21 cellular contexts compared by ENCODE assay signal in genomic region chr22:49514656-49515055, GRCh38.
DNase-seq lines count a peak whose midpoint lies in the region; ATAC-seq, FAIRE-seq and TF ChIP-seq lines count a peak whose summit lies in the region.
"Had no signal": no experiment of that assay in that cellular context is flagged by ENCODE, and none has a peak within 500 bp of the region (broad histone marks: within the 10 kb centered on the region; RNA-seq: fewer than 3 reads in every experiment).

No MANE protein-coding gene starts in this region.

- H4K91ac ChIP-seq in H9 (ENCODE audit: insufficient read length, low read depth, low read length): no peak overlapping the region

- H2BK5ac ChIP-seq in H9 (ENCODE audit: insufficient read length, low read length): no peak overlapping the region

- H3K27ac ChIP-seq in H9 (ENCODE audit: insufficient read length, low read depth, low read length): no peak overlapping the region
- no peak overlapping the region for H3K27ac ChIP-seq in thyroid gland
- no peak overlapping the region for H3K27ac ChIP-seq in WERI-Rb-1
- H3K27ac ChIP-seq: breast epithelium, pancreas, right lobe of liver, tibial artery had no signal

- H3K36me3 Mint-ChIP-seq in H9 (ENCODE audit: insufficient read depth in 1 of 3, low read depth in 3 of 3) (peaks cover 4 to 16% (median 5%) of the 10 kb centered on the region in 3 experiments; a peak in 6 of 7 replicates), neural crest cell (ENCODE audit: low read depth) (no peaks in the 10 kb centered on the region)
- H3K36me3 Mint-ChIP-seq: naive B cell had no signal

- no peak overlapping the region for H2AK5ac ChIP-seq in H9 (ENCODE audit: insufficient read length, low read length)

- no peak overlapping the region for H4K8ac ChIP-seq in H9 (replicated peaks; ENCODE audit: insufficient read length, low read depth, low read length)

- peaks cover 5% of the 10 kb centered on the region; the same call in 1 of the 2 replicates for H3K4me1 ChIP-seq in H9 (ENCODE audit: insufficient read depth, low read length)
- no peaks in the 10 kb centered on the region for H3K4me1 ChIP-seq in thyroid gland
- H3K4me1 ChIP-seq: breast epithelium, pancreas, right lobe of liver, tibial artery had no signal

- intact Hi-C loops in thyroid gland (cut with DNase I): no loop called here

- H3K9me3 Mint-ChIP-seq in H9: peaks cover 17% of the 10 kb centered on the region in 2 experiments
- H3K9me3 Mint-ChIP-seq in neural crest cell: peaks cover 2% of the 10 kb centered on the region

- H4K5ac ChIP-seq in H9 (ENCODE audit: insufficient read length, low read depth, low read length): no peak overlapping the region

- no peak overlapping the region for H3K18ac ChIP-seq in H9 (ENCODE audit: insufficient read length, low read depth, low read length)

- H3K36me3 ChIP-seq in thyroid gland: no peaks in the 10 kb centered on the region
- no peaks in the 10 kb centered on the region for H3K36me3 ChIP-seq in WERI-Rb-1
- H3K36me3 ChIP-seq: breast epithelium, HAP-1, pancreas, right lobe of liver, tibial artery had no signal

- H3K9me3 ChIP-seq in H9 (ENCODE audit: control insufficient read depth, low read depth, low read length) (no peaks in the 10 kb centered on the region), thyroid gland (no peaks in the 10 kb centered on the region), WERI-Rb-1 (ENCODE audit: severe bottlenecking) (peaks cover 2% of the 10 kb centered on the region)
- H3K9me3 ChIP-seq: HAP-1, pancreas had no signal

- no peak overlapping the region for H3K23ac ChIP-seq in H9 (ENCODE audit: insufficient read length, low read depth, low read length)

- no peak overlapping the region for H2AFZ ChIP-seq in H9 (ENCODE audit: low read length)

- DNase-seq in ELF-1 (ENCODE audit: low read depth, low spot score) (peak; percentile 44), H9 (peak; percentile 19), RCC 7860 (ENCODE audit: low spot score) (no peak), neural crest cell (ENCODE audit: low read depth, low spot score) (no peak), thyroid gland (no peak), WERI-Rb-1 (no peak)
- DNase-seq: activated CD4-positive, alpha-beta T cell treated with anti-CD3 and anti-CD28 coated beads, Interleukin-2, amount 50 U/mL, for 48 hours; activated naive CD8-positive, alpha-beta T cell treated with anti-CD3 and anti-CD28 coated beads, Interleukin-2, amount 10 ng/mL, durations not matched to agents 7 days and 5 days; activated T-cell treated with anti-CD3 and anti-CD28 coated beads, Interleukin-2, amount 50 U/mL, for 72 hours; dermis blood vessel endothelial cell; EL; naive B cell; NCI-H524 treated with DMSO at 0.1 percent for 48 hours; pancreas; SIG-M5; stimulated activated naive B cell treated with anti-CD40 and anti-IgM and Interleukin-4, amounts not matched to agents 10 μg/mL and 1 μg/mL and 100 μg/mL, for 72 hours had no signal

- ATAC-seq in HG03175 (IDR thresholded peaks at IDR 0.05; ENCODE audit: unreplicated experiment): no peak
- ATAC-seq: activated T-cell treated with anti-CD3 and anti-CD28 coated beads, Interleukin-2, amount 50 U/mL, for 72 hours; pancreas; right lobe of liver; stimulated activated naive B cell treated with anti-CD40 and anti-IgM and Interleukin-4, amounts not matched to agents 10 μg/mL and 1 μg/mL and 100 μg/mL, for 72 hours had no signal

- H3K4me3 ChIP-seq in thyroid gland (replicated peaks in 1 of 3) (no peak overlapping the region), WERI-Rb-1 (ENCODE audit: low read depth, low read length) (no peak overlapping the region)
- H3K4me3 ChIP-seq: breast epithelium, HAP-1, pancreas, right lobe of liver, tibial artery had no signal

- no CpG with 5 or more reads among the region's 10 CpGs for WGBS in H9 (ENCODE audit: extremely low coverage, insufficient read length, low lambda C conversion rate)
- WGBS in thyroid gland, 2 donors: 43 to 50% methylated on average over 10 of the region's 10 CpGs

- no peak overlapping the region for H3K14ac ChIP-seq in H9 (ENCODE audit: insufficient read depth, low read length)

- H3K9ac ChIP-seq in H9 (ENCODE audit: extremely low read depth, insufficient read length, low read length): no peak overlapping the region

- peak; percentile 75 for FAIRE-seq in RCC 7860 (lab: Jason Lieb, UNC)
- FAIRE-seq: pancreas had no signal

- H3K4me2 ChIP-seq in H9 (ENCODE audit: insufficient read depth, insufficient read length, low read length): no peak overlapping the region

- H3K27ac Mint-ChIP-seq in H9: no peak overlapping the region
- peak overlapping the region; percentile 21 for H3K27ac Mint-ChIP-seq in neural crest cell (ENCODE audit: unreplicated experiment)
- H3K27ac Mint-ChIP-seq: activated naive CD8-positive, alpha-beta T cell treated with anti-CD3 and anti-CD28 coated beads, Interleukin-2, amount 10 ng/mL, durations not matched to agents 7 days and 5 days; activated T-cell treated with anti-CD3 and anti-CD28 coated beads, Interleukin-2, amount 50 U/mL, for 72 hours; stimulated activated naive B cell treated with anti-CD40 and anti-IgM and Interleukin-4, amounts not matched to agents 10 μg/mL and 1 μg/mL and 100 μg/mL, for 72 hours had no signal

- H3K27me3 ChIP-seq in H9 (ENCODE audit: insufficient read depth, low read length) (no peaks in the 10 kb centered on the region), thyroid gland (no peaks in the 10 kb centered on the region), WERI-Rb-1 (ENCODE audit: insufficient read depth, low read depth, severe bottlenecking) (no peaks in the 10 kb centered on the region)
- H3K27me3 ChIP-seq: pancreas, right lobe of liver had no signal

- no peaks in the 10 kb centered on the region for H3K23me2 ChIP-seq in H9 (ENCODE audit: insufficient read length, low read depth, low read length, poor library complexity, severe bottlenecking)

- H2BK120ac ChIP-seq in H9 (ENCODE audit: low read depth, low read length, poor library complexity, severe bottlenecking): no peak overlapping the region

- no peak for TF ChIP-seq CTCF in H9 (conservative IDR thresholded peaks at IDR 0.05)
- TF ChIP-seq CTCF in neural crest cell (conservative IDR thresholded peaks at IDR 0.05): no peak
- no peak for TF ChIP-seq CTCF in thyroid gland (IDR thresholded peaks at IDR 0.05)
- no peak for TF ChIP-seq CTCF in WERI-Rb-1 (IDR thresholded peaks at IDR 0.05; ENCODE audit: low read depth, low read length)

- H3T11ph ChIP-seq in H9 (ENCODE audit: low read length): no peak overlapping the region

- no peaks in the 10 kb centered on the region for H3K79me2 ChIP-seq in H9 (ENCODE audit: insufficient read depth, low read length)

- H2BK12ac ChIP-seq in H9 (ENCODE audit: insufficient read length, low read depth, low read length): no peak overlapping the region

- H3K4ac ChIP-seq in H9 (ENCODE audit: low read depth, low read length): no peak overlapping the region

- H3K27me3 Mint-ChIP-seq in H9 (ENCODE audit: low read depth) (no peaks in the 10 kb centered on the region), neural crest cell (ENCODE audit: low read depth) (peaks cover 22% of the 10 kb centered on the region)
- H3K27me3 Mint-ChIP-seq: naive B cell; stimulated activated naive B cell treated with anti-CD40 and anti-IgM and Interleukin-4, amounts not matched to agents 10 μg/mL and 1 μg/mL and 100 μg/mL, for 72 hours had no signal

- no peaks in the 10 kb centered on the region for H3K79me1 ChIP-seq in H9 (ENCODE audit: insufficient read depth, low read depth, low read length, poor library complexity, severe bottlenecking)

- H3K56ac ChIP-seq in H9 (ENCODE audit: insufficient read length, low read depth, low read length): no peak overlapping the region

- no peak overlapping the region for H2BK20ac ChIP-seq in H9 (ENCODE audit: low read depth, low read length, poor library complexity, severe bottlenecking)

- H3K4me1 Mint-ChIP-seq in H9: peaks cover 55 to 59% of the 10 kb centered on the region in 2 experiments
- H3K4me1 Mint-ChIP-seq in neural crest cell: peaks cover 41% of the 10 kb centered on the region

- no peak overlapping the region for H2BK15ac ChIP-seq in H9 (ENCODE audit: low read depth, low read length)

- H3K4me3 Mint-ChIP-seq in H9: no peak overlapping the region
- H3K4me3 Mint-ChIP-seq in neural crest cell: peak overlapping the region; percentile 9
- H3K4me3 Mint-ChIP-seq: activated naive CD8-positive, alpha-beta T cell treated with anti-CD3 and anti-CD28 coated beads, Interleukin-2, amount 10 ng/mL, durations not matched to agents 7 days and 5 days; activated T-cell treated with anti-CD3 and anti-CD28 coated beads, Interleukin-2, amount 50 U/mL, for 72 hours; stimulated activated naive B cell treated with anti-CD40 and anti-IgM and Interleukin-4, amounts not matched to agents 10 μg/mL and 1 μg/mL and 100 μg/mL, for 72 hours had no signal

- TF ChIP-seq POLR2A in thyroid gland (IDR thresholded peaks at IDR 0.05): no peak

- no peaks in the 10 kb centered on the region for H4K20me1 ChIP-seq in H9 (ENCODE audit: control insufficient read depth, insufficient read depth, insufficient read length)

Comparison
In these comparisons a context has a peak if more than half of its experiments do, and no peak if none do; other contexts are left out.
1. DNase-seq: peak in ELF-1 (single experiment) and H9 (single experiment); none in RCC 7860 (single experiment), neural crest cell (single experiment), thyroid gland (0 of 2) and WERI-Rb-1 (single experiment).